In the genomic region with DNA sequence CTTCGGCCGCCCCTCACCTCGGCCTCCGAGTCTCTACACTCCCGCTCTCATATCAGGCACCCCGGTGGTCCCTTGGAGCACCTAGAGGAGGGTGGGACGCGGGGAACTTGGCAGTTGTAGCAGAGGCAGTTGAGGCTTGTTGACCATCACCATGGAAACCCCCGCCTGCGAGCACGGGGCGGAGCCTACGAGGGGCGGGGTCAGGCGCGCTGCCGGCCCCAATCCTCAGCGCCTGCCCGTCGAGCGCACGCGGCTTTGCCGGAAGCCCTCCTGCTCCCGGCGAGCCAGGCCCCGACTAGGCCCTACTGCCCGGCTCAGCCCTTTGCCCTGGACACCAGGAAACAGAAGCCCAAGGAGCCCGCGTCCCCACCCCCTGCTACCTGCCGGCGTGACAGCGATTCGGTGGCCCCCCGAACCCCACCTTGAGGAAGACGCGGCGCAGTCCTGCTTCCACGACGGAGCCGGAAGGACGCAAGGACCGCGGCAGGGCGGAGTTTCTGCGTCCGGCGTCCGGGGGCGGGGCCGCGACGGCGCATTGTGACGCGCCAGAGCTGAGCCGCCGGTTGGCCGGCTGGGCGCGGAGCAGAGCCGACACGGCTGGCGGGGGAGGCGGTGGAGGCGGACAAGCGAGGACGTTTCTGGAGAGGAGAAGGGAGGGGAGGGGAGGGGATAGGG, we compare ENCODE assay signal across 8 cellular contexts. TPM values are rescaled to one million over a fixed set of nuclear protein-coding genes. Genes with fewer than 3 reads are reported as not detected.
DNase-seq lines count a peak whose midpoint lies in the region; ATAC-seq and TF ChIP-seq lines count a peak whose summit lies in the region.

HNRNPF (minus strand) TSS at position 477 of the 675 bp plus-strand sequence. CDS start 21,302 bp downstream, outside the sequence.

- peaks cover 40% of the 10 kb centered on the region for H3K36me3 Mint-ChIP-seq in activated CD4-positive, alpha-beta memory T cell treated with anti-CD3 and anti-CD28 coated beads for 36 hours

- peak within 1 kb of the TSS; percentile 91 to 97 (median 97) for H3K27ac ChIP-seq in right lobe of liver

- H3K36me3 ChIP-seq in right lobe of liver, result no peaks in the 10 kb centered on the region

- H3K4me1 Mint-ChIP-seq in activated CD4-positive, alpha-beta memory T cell treated with anti-CD3 and anti-CD28 coated beads for 36 hours (ENCODE audit: low read depth), result peaks cover 12% of the 10 kb centered on the region

- peak within 1 kb of the TSS; percentile 69 to 82 (median 77) for H3K4me3 ChIP-seq in right lobe of liver

- H3K27ac Mint-ChIP-seq in activated CD4-positive, alpha-beta memory T cell treated with anti-CD3 and anti-CD28 coated beads for 36 hours, result peak within 1 kb of the TSS; percentile 100

- intact Hi-C loops in activated CD4-positive, alpha-beta memory T cell treated with anti-CD3 and anti-CD28 coated beads for 36 hours (cut with micrococcal nuclease), result loop anchor here (1.0 to 10.0 kb wide), 5 partner anchors 11 to 270 kb away; partner anchors contain the start of genes CSGALNACT2 and ZNF239
- intact Hi-C loops in right lobe of liver (cut with DNase I), result no loop called here

- no peak for TF ChIP-seq CTCF in right lobe of liver (IDR thresholded peaks at IDR 0.05)

- no peaks in the 10 kb centered on the region for H3K27me3 Mint-ChIP-seq in activated CD4-positive, alpha-beta memory T cell treated with anti-CD3 and anti-CD28 coated beads for 36 hours

- DNase-seq in CD1c-positive myeloid dendritic cell (ENCODE audit: extremely low spot score), result peak; percentile 98
- peak; percentile 95 for DNase-seq in NCI-H82 (lab: John Stamatoyannopoulos, UW)
- peak; percentile 96 for DNase-seq in activated CD4-positive, alpha-beta memory T cell treated with anti-CD3 and anti-CD28 coated beads for 36 hours
- peak; percentile 88 to 97 for DNase-seq in dermis microvascular lymphatic vessel endothelial cell (ENCODE audit: low read depth in 2 of 2)
- DNase-seq in right lobe of liver, result peak; percentile 97
- peak; percentile 93 for DNase-seq in stimulated activated CD4-positive, alpha-beta T cell treated with anti-CD3 and anti-CD28 coated beads, Interleukin-4, amount 100 ng/mL, for 24 hours

- ATAC-seq in GM19397 (IDR thresholded peaks at IDR 0.05; ENCODE audit: unreplicated experiment), result peak; percentile 72
- peak; percentile 58 for ATAC-seq in HG03565 (IDR thresholded peaks at IDR 0.05; ENCODE audit: unreplicated experiment)
- peak; percentile 80 to 91 (median 83) for ATAC-seq in right lobe of liver

- H3K27me3 ChIP-seq in right lobe of liver, result no peaks in the 10 kb centered on the region

- H3K4me3 Mint-ChIP-seq in activated CD4-positive, alpha-beta memory T cell treated with anti-CD3 and anti-CD28 coated beads for 36 hours, result peak within 1 kb of the TSS; percentile 97

- WGBS in right lobe of liver (ENCODE audit: insufficient coverage, low coverage, low lambda C conversion rate, missing lambda C conversion rate), result 0% methylated on average over 14 of the region's 68 CpGs

- H3K4me1 ChIP-seq in right lobe of liver, result peaks cover 0 to 31% (median 11%) of the 10 kb centered on the region in 4 donors

- POLR2A ChIA-PET in activated CD4-positive, alpha-beta memory T cell treated with anti-CD3 and anti-CD28 coated beads for 36 hours (lab: Charles Lee), result interaction anchor here (0.8 to 4.0 kb wide), 10 partner anchors 9 to 46 kb away, joined by 3 to 47 read pairs (median 13); partner anchors contain the start of gene ZNF487

- CTCF ChIA-PET in activated CD4-positive, alpha-beta memory T cell treated with anti-CD3 and anti-CD28 coated beads for 36 hours (lab: Charles Lee), result interaction anchor here (1.6 kb wide), 1 partner anchor 27 kb away, joined by 11 read pairs; the partner anchor contains the start of gene ZNF487

- no peaks in the 10 kb centered on the region for H3K9me3 Mint-ChIP-seq in activated CD4-positive, alpha-beta memory T cell treated with anti-CD3 and anti-CD28 coated beads for 36 hours

- TF ChIP-seq POLR2A in right lobe of liver (IDR thresholded peaks at IDR 0.05), result peak; percentile 97

- H3K9me3 ChIP-seq in right lobe of liver, result peaks cover 0 to 2% (median 0%) of the 10 kb centered on the region in 4 donors

RNA-seq across cellular contexts. Expression of gene HNRNPF, which starts in this region (rescaled TPM):
- 100 to 1,000 TPM; 504 to 518 TPM for total RNA-seq in activated CD4-positive, alpha-beta memory T cell treated with anti-CD3 and anti-CD28 coated beads for 36 hours
- total RNA-seq in dermis microvascular lymphatic vessel endothelial cell (167 and 193 TPM in 2 replicates), right lobe of liver (100 to 1,000 TPM; 106 to 160 (median 121) TPM)

Comparison
In these comparisons a context has a peak if more than half of its experiments do, and no peak if none do; other contexts are left out.
1. Peak in every context shown above with its lines: DNase-seq, ATAC-seq, H3K4me3 ChIP-seq and H3K27ac ChIP-seq.